Comparison of ENCODE assay signal across 22 cellular contexts in the genomic region with DNA sequence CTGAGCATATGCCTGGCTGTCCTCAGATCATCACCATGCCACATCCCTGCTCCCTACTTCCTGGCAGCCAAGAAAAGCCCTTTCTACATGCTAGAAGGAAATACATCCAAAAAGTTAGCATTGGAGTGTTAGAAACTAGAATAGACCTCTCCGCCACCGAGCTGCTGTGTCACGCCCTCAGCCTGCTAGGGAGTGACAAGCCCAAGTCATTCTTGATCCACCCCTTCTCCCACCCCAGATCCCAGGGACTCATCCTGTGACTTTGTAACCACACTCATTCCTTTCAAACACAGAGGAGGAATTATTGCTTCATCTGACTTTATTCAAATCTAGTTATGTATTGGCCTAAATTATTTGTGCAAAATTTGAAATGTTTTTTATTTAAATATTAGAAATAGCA.
"Had no signal": no experiment of that assay in that cellular context is flagged by ENCODE, and none has a peak within 500 bp of the region (broad histone marks: within the 10 kb centered on the region; RNA-seq: fewer than 3 reads in every experiment).

No MANE protein-coding gene starts in this region.

- H3K27ac ChIP-seq: adrenal gland, neutrophil, pancreas, spleen, tibial nerve, vagina had no signal

- H3K4me1 ChIP-seq: adrenal gland, pancreas, spleen, tibial nerve, vagina had no signal

- H3K4me1 Mint-ChIP-seq: activated CD4-positive, alpha-beta memory T cell treated with anti-CD3 and anti-CD28 coated beads, Interleukin-2, amount 10 ng/mL, durations not matched to agents 7 days and 5 days; memory B cell; stimulated activated naive B cell treated with anti-CD40 and anti-IgM and Interleukin-4, amounts not matched to agents 10 μg/mL and 1 μg/mL and 100 μg/mL, for 72 hours had no signal

- H3K27me3 ChIP-seq: adrenal gland, neutrophil, pancreas, sigmoid colon, spleen, tibial nerve, vagina had no signal

- ATAC-seq: activated T-cell treated with anti-CD3 and anti-CD28 coated beads, Interleukin-2, amount 50 U/mL, for 72 hours; left ventricle myocardium superior; natural killer cell; pancreas; stimulated activated naive B cell treated with anti-CD40 and anti-IgM and Interleukin-4, amounts not matched to agents 10 μg/mL and 1 μg/mL and 100 μg/mL, for 72 hours; WTC11 had no signal

- H3K4me3 Mint-ChIP-seq: activated CD4-positive, alpha-beta memory T cell treated with anti-CD3 and anti-CD28 coated beads, Interleukin-2, amount 10 ng/mL, durations not matched to agents 7 days and 5 days; activated T-cell treated with anti-CD3 and anti-CD28 coated beads, Interleukin-2, amount 50 U/mL, for 72 hours; dendritic cell treated with granulocyte-macrophage colony-stimulating factor and Interleukin-4, amounts not matched to agents 40 ng/mL and 50 ng/mL, for 4 days; memory B cell; natural killer cell; stimulated activated naive B cell treated with anti-CD40 and anti-IgM and Interleukin-4, amounts not matched to agents 10 μg/mL and 1 μg/mL and 100 μg/mL, for 72 hours; T-helper 2 cell treated with Interferon-gamma antibody and Interleukin-4, amounts not matched to agents 5 μg/mL and 100 μg/mL, for 36 hours; WTC11 had no signal

- H3K9me3 Mint-ChIP-seq: activated CD4-positive, alpha-beta memory T cell treated with anti-CD3 and anti-CD28 coated beads, Interleukin-2, amount 10 ng/mL, durations not matched to agents 7 days and 5 days; activated T-cell treated with anti-CD3 and anti-CD28 coated beads, Interleukin-2, amount 50 U/mL, for 72 hours; dendritic cell treated with granulocyte-macrophage colony-stimulating factor and Interleukin-4, amounts not matched to agents 40 ng/mL and 50 ng/mL, for 4 days; memory B cell; natural killer cell; stimulated activated naive B cell treated with anti-CD40 and anti-IgM and Interleukin-4, amounts not matched to agents 10 μg/mL and 1 μg/mL and 100 μg/mL, for 72 hours; T-helper 2 cell treated with Interferon-gamma antibody and Interleukin-4, amounts not matched to agents 5 μg/mL and 100 μg/mL, for 36 hours; WTC11 had no signal

- H3K9me3 ChIP-seq: adrenal gland, neutrophil, pancreas, sigmoid colon, vagina had no signal

- DNase-seq: activated CD4-positive, alpha-beta memory T cell treated with anti-CD3 and anti-CD28 coated beads, Interleukin-2, amount 10 ng/mL, durations not matched to agents 7 days and 5 days; activated CD4-positive, alpha-beta T cell treated with anti-CD3 and anti-CD28 coated beads for 4 hours; activated effector memory CD4-positive, alpha-beta T cell treated with anti-CD3 and anti-CD28 coated beads, Interleukin-2, amount 50 U/mL, for 16 hours; activated naive CD4-positive, alpha-beta T cell treated with anti-CD3 and anti-CD28 coated beads, Interleukin-2, amount 50 U/mL, for 16 hours; activated T-cell treated with anti-CD3 and anti-CD28 coated beads, Interleukin-2, amount 50 U/mL, for 72 hours; adrenal gland; effector CD8-positive, alpha-beta T cell; left ventricle myocardium superior; natural killer cell; pancreas; sigmoid colon; spleen; stimulated activated CD4-positive, alpha-beta T cell treated with anti-CD3 and anti-CD28 coated beads, Interleukin-4, amount 100 ng/mL, for 4 hours; stimulated activated naive B cell treated with anti-CD40 and anti-IgM and Interleukin-4, amounts not matched to agents 10 μg/mL and 1 μg/mL and 100 μg/mL, for 72 hours; SW 1271 had no signal

- H3K27me3 Mint-ChIP-seq: activated CD4-positive, alpha-beta memory T cell treated with anti-CD3 and anti-CD28 coated beads, Interleukin-2, amount 10 ng/mL, durations not matched to agents 7 days and 5 days; dendritic cell treated with granulocyte-macrophage colony-stimulating factor and Interleukin-4, amounts not matched to agents 40 ng/mL and 50 ng/mL, for 4 days; memory B cell; stimulated activated naive B cell treated with anti-CD40 and anti-IgM and Interleukin-4, amounts not matched to agents 10 μg/mL and 1 μg/mL and 100 μg/mL, for 72 hours had no signal

- H3K36me3 Mint-ChIP-seq: natural killer cell had no signal

- H3K4me3 ChIP-seq: adrenal gland, pancreas, sigmoid colon, spleen, tibial nerve, vagina had no signal

- H3K27ac Mint-ChIP-seq: activated CD4-positive, alpha-beta memory T cell treated with anti-CD3 and anti-CD28 coated beads, Interleukin-2, amount 10 ng/mL, durations not matched to agents 7 days and 5 days; activated T-cell treated with anti-CD3 and anti-CD28 coated beads, Interleukin-2, amount 50 U/mL, for 72 hours; dendritic cell treated with granulocyte-macrophage colony-stimulating factor and Interleukin-4, amounts not matched to agents 40 ng/mL and 50 ng/mL, for 4 days; memory B cell; stimulated activated naive B cell treated with anti-CD40 and anti-IgM and Interleukin-4, amounts not matched to agents 10 μg/mL and 1 μg/mL and 100 μg/mL, for 72 hours; T-helper 2 cell treated with Interferon-gamma antibody and Interleukin-4, amounts not matched to agents 5 μg/mL and 100 μg/mL, for 36 hours; WTC11 had no signal
